10 cellular contexts compared by ENCODE assay signal in the genomic region with DNA sequence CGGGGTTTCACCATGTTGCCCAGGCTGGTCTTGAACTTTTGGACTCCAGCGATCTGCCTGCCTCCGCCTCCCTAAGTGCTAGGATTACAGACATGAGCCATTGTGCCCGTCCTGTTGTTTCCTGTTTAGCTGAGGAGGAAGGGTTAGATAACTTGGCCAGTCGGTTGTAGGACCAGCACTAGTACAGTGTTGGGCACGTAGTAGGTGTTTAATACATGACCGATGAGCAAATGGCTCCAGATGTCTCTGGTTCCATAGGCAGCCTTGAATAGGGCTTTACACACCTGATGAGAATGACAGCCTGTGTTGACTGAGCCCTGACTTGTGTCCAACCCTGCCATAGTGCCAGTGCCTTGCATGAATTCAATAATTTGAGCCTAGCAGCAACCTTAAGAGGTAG. TPM values are rescaled to one million over a fixed set of nuclear protein-coding genes. Genes with fewer than 3 reads are reported as not detected.
DNase-seq lines count a peak whose midpoint lies in the region; ATAC-seq and TF ChIP-seq lines count a peak whose summit lies in the region.
"Had no signal": no experiment of that assay in that cellular context is flagged by ENCODE, and none has a peak within 500 bp of the region (broad histone marks: within the 10 kb centered on the region; RNA-seq: fewer than 3 reads in every experiment).

No MANE protein-coding gene starts in this region.

- no peak overlapping the region for H3K27ac Mint-ChIP-seq in activated CD4-positive, alpha-beta T cell treated with anti-CD3 and anti-CD28 coated beads, Interleukin-2, amount 10 ng/mL, durations not matched to agents 24 days and 14 days
- H3K27ac Mint-ChIP-seq in T-cell = peak overlapping the region in 1 of 2 donors; percentile 50

- H3K79me2 ChIP-seq in smooth muscle cell (ENCODE audit: low read depth) = peaks cover 79% of the 10 kb centered on the region

- H3K4me3 Mint-ChIP-seq in activated CD4-positive, alpha-beta T cell treated with anti-CD3 and anti-CD28 coated beads, Interleukin-2, amount 10 ng/mL, durations not matched to agents 24 days and 14 days = peak overlapping the region; percentile 84
- peak overlapping the region; percentile 44 to 81 (median 56) for H3K4me3 Mint-ChIP-seq in T-cell

- H3K4me3 ChIP-seq in esophagus muscularis mucosa (peak overlapping the region in 3 of 4 donors; percentile 65 to 86 (median 81)), smooth muscle cell (peak overlapping the region; percentile 81)

- H3K9me3 Mint-ChIP-seq in activated CD4-positive, alpha-beta T cell treated with anti-CD3 and anti-CD28 coated beads, Interleukin-2, amount 10 ng/mL, durations not matched to agents 24 days and 14 days = no peaks in the 10 kb centered on the region
- no peaks in the 10 kb centered on the region for H3K9me3 Mint-ChIP-seq in T-cell

- H3K27me3 ChIP-seq in esophagus muscularis mucosa (no peaks in the 10 kb centered on the region), smooth muscle cell (ENCODE audit: low read depth) (no peaks in the 10 kb centered on the region)
- H3K27me3 ChIP-seq: esophagus squamous epithelium had no signal

- intact Hi-C loops in activated CD4-positive, alpha-beta T cell treated with anti-CD3 and anti-CD28 coated beads, Interleukin-2, amount 10 ng/mL, durations not matched to agents 24 days and 14 days (cut with micrococcal nuclease) = no loop called here
- intact Hi-C loops in esophagus muscularis mucosa (cut with DNase I) = no loop called here

- H3K36me3 ChIP-seq in esophagus muscularis mucosa = peaks cover 0 to 19% (median 14%) of the 10 kb centered on the region in 4 donors
- no peaks in the 10 kb centered on the region for H3K36me3 ChIP-seq in smooth muscle cell (ENCODE audit: low read depth)

- TF ChIP-seq EP300 in esophagus muscularis mucosa (IDR thresholded peaks at IDR 0.05) = no peak

- CTCF ChIA-PET in T-cell (lab: Charles Lee) = no interaction called here

- TF ChIP-seq CTCF in esophagus muscularis mucosa (IDR thresholded peaks at IDR 0.05) (no peak), smooth muscle cell (IDR thresholded peaks at IDR 0.05; ENCODE audit: borderline replicate concordance, insufficient read depth, poor library complexity, severe bottlenecking) (no peak)

- ATAC-seq in T-cell (replicated peaks in 1 of 4) = no peak

- H2AFZ ChIP-seq in smooth muscle cell (ENCODE audit: low read depth) = no peak overlapping the region

- H3K27ac ChIP-seq in esophagus muscularis mucosa (replicated peaks in 1 of 4) (peak overlapping the region in 3 of 4 donors; percentile 82 to 89 (median 85)), smooth muscle cell (ENCODE audit: low read depth) (peak overlapping the region; percentile 2)

- H3K9ac ChIP-seq in smooth muscle cell (ENCODE audit: low read depth) = no peak overlapping the region

- H3F3A ChIP-seq in smooth muscle cell (ENCODE audit: low read depth) = peaks cover 15% of the 10 kb centered on the region

- DNase-seq in activated CD4-positive, alpha-beta T cell treated with anti-CD3 and anti-CD28 coated beads, Interleukin-2, amount 10 ng/mL, durations not matched to agents 24 days and 14 days = no peak
- DNase-seq in activated CD4-positive, alpha-beta T cell treated with anti-CD3 and anti-CD28 coated beads, Interleukin-2, amount 50 U/mL, for 1 hour = no peak
- no peak for DNase-seq in T-cell
- DNase-seq in esophagus muscularis mucosa (ENCODE audit: extremely low spot score) = no peak
- no peak for DNase-seq in smooth muscle cell (lab: John Stamatoyannopoulos, UW; ENCODE audit: unreplicated experiment)
- no peak for DNase-seq in activated effector memory CD4-positive, alpha-beta T cell treated with anti-CD3 and anti-CD28 coated beads, Interleukin-2, amount 50 U/mL, for 16 hours
- DNase-seq in NAMALWA (ENCODE audit: low spot score) = no peak
- DNase-seq in NCI-H2171 (lab: John Stamatoyannopoulos, UW) = no peak
- DNase-seq: esophagus squamous epithelium, NCI-H187 had no signal

- peaks cover 38 to 70% (median 59%) of the 10 kb centered on the region in 4 donors for H3K4me1 ChIP-seq in esophagus muscularis mucosa
- H3K4me1 ChIP-seq in smooth muscle cell (ENCODE audit: low read depth) = peaks cover 12% of the 10 kb centered on the region

- POLR2A ChIA-PET in T-cell (lab: Charles Lee) = interaction anchor here in 1 of 2 donors (0.6 kb wide), 1 partner anchor 319 kb away, joined by 3 read pairs; no protein-coding TSS in a partner anchor

- TF ChIP-seq POLR2A in esophagus muscularis mucosa (IDR thresholded peaks at IDR 0.05; ENCODE audit: low read depth) = no peak

- H4K20me1 ChIP-seq in smooth muscle cell (ENCODE audit: low read depth) = peaks cover 62% of the 10 kb centered on the region

- peaks cover 43% of the 10 kb centered on the region for H3K4me1 Mint-ChIP-seq in activated CD4-positive, alpha-beta T cell treated with anti-CD3 and anti-CD28 coated beads, Interleukin-2, amount 10 ng/mL, durations not matched to agents 24 days and 14 days
- peaks cover 51 to 62% (median 56%) of the 10 kb centered on the region in 3 donors for H3K4me1 Mint-ChIP-seq in T-cell

- 73% methylated on average over 7 of the region's 7 CpGs for WGBS in esophagus muscularis mucosa
- WGBS in smooth muscle cell (ENCODE audit: low lambda C conversion rate) = 90% methylated on average over 7 of the region's 7 CpGs

- H3K36me3 Mint-ChIP-seq in activated CD4-positive, alpha-beta T cell treated with anti-CD3 and anti-CD28 coated beads, Interleukin-2, amount 10 ng/mL, durations not matched to agents 24 days and 14 days (ENCODE audit: low read depth) = peaks cover 22% of the 10 kb centered on the region
- peaks cover 3% of the 10 kb centered on the region for H3K36me3 Mint-ChIP-seq in T-cell

- H3K27me3 Mint-ChIP-seq in activated CD4-positive, alpha-beta T cell treated with anti-CD3 and anti-CD28 coated beads, Interleukin-2, amount 10 ng/mL, durations not matched to agents 24 days and 14 days = no peaks in the 10 kb centered on the region
- H3K27me3 Mint-ChIP-seq in T-cell = no peaks in the 10 kb centered on the region

- H3K9me3 ChIP-seq in esophagus muscularis mucosa = no peaks in the 10 kb centered on the region
- no peaks in the 10 kb centered on the region for H3K9me3 ChIP-seq in smooth muscle cell (replicated peaks; ENCODE audit: low read depth)
- H3K9me3 ChIP-seq: esophagus squamous epithelium had no signal

- peak overlapping the region; percentile 90 for H3K4me2 ChIP-seq in smooth muscle cell

RNA-seq across cellular contexts. Expression of a gene that starts 1.8 kb away (rescaled TPM):
- total RNA-seq in activated CD4-positive, alpha-beta T cell treated with anti-CD3 and anti-CD28 coated beads, Interleukin-2, amount 10 ng/mL, durations not matched to agents 24 days and 14 days = 93.6 and 99.4 TPM in 2 replicates
- total RNA-seq in T-cell (100 to 1,000 TPM; 113 to 124 (median 121) TPM), esophagus muscularis mucosa (10 to 100 TPM; 71.6 to 78.2 (median 74.2) TPM), smooth muscle cell (23.1 and 25.6 TPM in 2 replicates)
- 34.1 and 56.6 TPM in 2 replicates for polyA plus RNA-seq in smooth muscle cell

RNA-seq across cellular contexts. Expression of a gene that starts 15.1 kb away (rescaled TPM):
- total RNA-seq in activated CD4-positive, alpha-beta T cell treated with anti-CD3 and anti-CD28 coated beads, Interleukin-2, amount 10 ng/mL, durations not matched to agents 24 days and 14 days = 63.7 and 68.4 TPM in 2 replicates
- total RNA-seq in T-cell (100 to 1,000 TPM in 3 of 5 donors, 10 to 100 TPM in 2; 54.7 to 123 (median 103) TPM), esophagus muscularis mucosa (10 to 100 TPM; 16.6 to 28.2 (median 21.7) TPM), smooth muscle cell (10.0 and 18.7 TPM in 2 replicates)
- 16.7 and 36.3 TPM in 2 replicates for polyA plus RNA-seq in smooth muscle cell

RNA-seq across cellular contexts. Expression of a gene that starts 30.3 kb away (rescaled TPM):
- 86.4 and 92.4 TPM in 2 replicates for total RNA-seq in activated CD4-positive, alpha-beta T cell treated with anti-CD3 and anti-CD28 coated beads, Interleukin-2, amount 10 ng/mL, durations not matched to agents 24 days and 14 days
- 10 to 100 TPM; 18.7 to 42.0 (median 33.3) TPM for total RNA-seq in T-cell
- total RNA-seq in esophagus muscularis mucosa = 10 to 100 TPM; 10.4 to 18.3 (median 13.7) TPM
- total RNA-seq in smooth muscle cell = 13.5 and 16.6 TPM in 2 replicates
- 37.8 and 41.8 TPM in 2 replicates for polyA plus RNA-seq in smooth muscle cell

RNA-seq across cellular contexts. Expression of a gene that starts 41.9 kb away (rescaled TPM):
- 51.7 and 51.9 TPM in 2 replicates for total RNA-seq in activated CD4-positive, alpha-beta T cell treated with anti-CD3 and anti-CD28 coated beads, Interleukin-2, amount 10 ng/mL, durations not matched to agents 24 days and 14 days
- 10 to 100 TPM; 45.0 to 71.0 (median 66.3) TPM for total RNA-seq in T-cell
- 10 to 100 TPM; 19.9 to 27.8 (median 24.8) TPM for total RNA-seq in esophagus muscularis mucosa
- total RNA-seq in smooth muscle cell = 14.1 and 18.2 TPM in 2 replicates
- 21.8 and 29.0 TPM in 2 replicates for polyA plus RNA-seq in smooth muscle cell
